12 cellular contexts compared by ENCODE assay signal in genomic region chr7:104857458-104858425, GRCh38.
DNase-seq lines count a peak whose midpoint lies in the region; ATAC-seq and TF ChIP-seq lines count a peak whose summit lies in the region.
"Had no signal": no experiment of that assay in that cellular context is flagged by ENCODE, and none has a peak within 500 bp of the region (broad histone marks: within the 10 kb centered on the region; RNA-seq: fewer than 3 reads in every experiment).

No MANE protein-coding gene starts in this region.

- TF ChIP-seq CTCF in GM12865 (IDR thresholded peaks at IDR 0.05; ENCODE audit: insufficient read depth, low read depth, low read length, missing control alignments) (no peak), Calu3 (IDR thresholded peaks at IDR 0.05; ENCODE audit: unreplicated experiment) (no peak)

- H3K4me3 Mint-ChIP-seq in activated naive CD8-positive, alpha-beta T cell treated with anti-CD3 and anti-CD28 coated beads for 36 hours: peak overlapping the region; percentile 66
- no peak overlapping the region for H3K4me3 Mint-ChIP-seq in Calu3 (ENCODE audit: low read depth, unreplicated experiment)

- DNase-seq in GM12865 (ENCODE audit: low read depth) (peak; percentile 49), Calu3 (no peak), HT-29 (ENCODE audit: low spot score) (no peak), kidney glomerular epithelial cell (lab: John Stamatoyannopoulos, UW) (no peak), GM19240 (ENCODE audit: insufficient read length, low spot score) (no peak)
- DNase-seq in activated naive CD8-positive, alpha-beta T cell treated with anti-CD3 and anti-CD28 coated beads for 36 hours: peak; percentile 14
- DNase-seq: anterior cingulate cortex, DMS79, pancreas had no signal

- H3K36me3 Mint-ChIP-seq in activated naive CD8-positive, alpha-beta T cell treated with anti-CD3 and anti-CD28 coated beads for 36 hours: no peaks in the 10 kb centered on the region
- H3K36me3 Mint-ChIP-seq in Calu3 (ENCODE audit: insufficient read depth, unreplicated experiment): no peaks in the 10 kb centered on the region

- ATAC-seq in GM19395 (IDR thresholded peaks at IDR 0.05; ENCODE audit: unreplicated experiment): peak; percentile 72
- peak; percentile 59 for ATAC-seq in HG03108 (IDR thresholded peaks at IDR 0.05; ENCODE audit: unreplicated experiment)
- ATAC-seq: K562, pancreas had no signal

- H3K4me3 ChIP-seq in GM12865 (ENCODE audit: low read depth, low read length): no peak overlapping the region
- H3K4me3 ChIP-seq: K562, pancreas had no signal

- CTCF ChIA-PET in Calu3 (lab: Charles Lee): no interaction called here

- intact Hi-C loops in Calu3 (cut with micrococcal nuclease; ENCODE audit: unreplicated experiment): no loop called here

- peaks cover 21% of the 10 kb centered on the region for H3K4me1 Mint-ChIP-seq in activated naive CD8-positive, alpha-beta T cell treated with anti-CD3 and anti-CD28 coated beads for 36 hours
- no peaks in the 10 kb centered on the region for H3K4me1 Mint-ChIP-seq in Calu3 (ENCODE audit: low read depth, unreplicated experiment)

- peaks cover 4% of the 10 kb centered on the region for H3K27me3 Mint-ChIP-seq in activated naive CD8-positive, alpha-beta T cell treated with anti-CD3 and anti-CD28 coated beads for 36 hours
- H3K27me3 Mint-ChIP-seq in Calu3 (ENCODE audit: unreplicated experiment): peaks cover 37% of the 10 kb centered on the region

- H3K9me3 Mint-ChIP-seq in activated naive CD8-positive, alpha-beta T cell treated with anti-CD3 and anti-CD28 coated beads for 36 hours: no peaks in the 10 kb centered on the region
- no peaks in the 10 kb centered on the region for H3K9me3 Mint-ChIP-seq in Calu3 (ENCODE audit: low read depth, unreplicated experiment)

- H3K27ac Mint-ChIP-seq in activated naive CD8-positive, alpha-beta T cell treated with anti-CD3 and anti-CD28 coated beads for 36 hours: peak overlapping the region; percentile 72
- H3K27ac Mint-ChIP-seq in Calu3 (ENCODE audit: unreplicated experiment): no peak overlapping the region

- no TSS peak for BruUV-seq in Calu3 (replicated peaks; lab: Mats Ljungman, UMichigan)

Comparison
In these comparisons a context has a peak if more than half of its experiments do, and no peak if none do; other contexts are left out.
1. DNase-seq: peak in GM12865 (single experiment) and activated naive CD8-positive, alpha-beta T cell treated with anti-CD3 and anti-CD28 coated beads for 36 hours (single experiment); none in Calu3 (single experiment), HT-29 (single experiment), kidney glomerular epithelial cell (single experiment) and GM19240 (single experiment).